In the genomic region with DNA sequence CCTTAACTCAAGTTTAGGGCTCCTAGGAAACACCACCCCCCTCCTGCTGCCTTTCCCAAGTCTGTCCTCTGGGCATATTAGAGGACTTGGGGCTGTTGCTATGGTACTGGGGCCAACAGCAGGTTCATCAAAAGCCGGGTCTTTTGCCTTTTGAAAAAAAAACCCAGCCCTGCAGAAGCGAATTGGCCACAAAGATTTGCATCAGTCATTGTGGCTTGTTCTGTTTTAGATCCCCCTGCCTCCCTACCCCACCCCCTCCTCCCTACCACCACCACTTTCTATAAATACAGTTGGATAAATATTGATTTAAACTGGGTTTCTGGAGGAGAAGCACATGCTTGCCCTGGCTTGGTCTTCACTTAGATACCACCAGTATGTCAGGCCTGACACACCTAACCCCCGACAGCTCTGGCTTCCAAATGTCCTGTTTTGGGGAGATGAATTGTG, we compare ENCODE assay signal across 1 cellular context.
TF ChIP-seq lines count a peak whose summit lies in the region.

No MANE protein-coding gene starts in this region.

TF ChIP-seq in GM12878, 131 proteins besides CTCF, POLR2A, EP300 and RAD21 (continued from another document):
- TF ChIP-seq, protein P1, sequence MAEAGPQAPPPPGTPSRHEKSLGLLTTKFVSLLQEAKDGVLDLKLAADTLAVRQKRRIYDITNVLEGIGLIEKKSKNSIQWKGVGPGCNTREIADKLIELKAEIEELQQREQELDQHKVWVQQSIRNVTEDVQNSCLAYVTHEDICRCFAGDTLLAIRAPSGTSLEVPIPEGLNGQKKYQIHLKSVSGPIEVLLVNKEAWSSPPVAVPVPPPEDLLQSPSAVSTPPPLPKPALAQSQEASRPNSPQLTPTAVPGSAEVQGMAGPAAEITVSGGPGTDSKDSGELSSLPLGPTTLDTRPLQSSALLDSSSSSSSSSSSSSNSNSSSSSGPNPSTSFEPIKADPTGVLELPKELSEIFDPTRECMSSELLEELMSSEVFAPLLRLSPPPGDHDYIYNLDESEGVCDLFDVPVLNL (IDR thresholded peaks at IDR 0.05; ENCODE audit: low read depth, low read length) = no peak
- TF ChIP-seq MEF2A (IDR thresholded peaks at IDR 0.05; ENCODE audit: insufficient read depth, low read depth, low read length) (0 out of 2 replicates have a peak, but pooled peaks have one; percentile 41), ZNF274 (IDR thresholded peaks at IDR 0.05; ENCODE audit: insufficient read depth, insufficient read length) (no peak), NFIC (IDR thresholded peaks at IDR 0.05; ENCODE audit: low read depth, low read length) (no peak; the same call in 1 of the 2 replicates), RUNX3 (IDR thresholded peaks at IDR 0.05; ENCODE audit: low read length) (peak; percentile 89), POU2F2 (IDR thresholded peaks at IDR 0.05; ENCODE audit: borderline replicate concordance, low read depth, low read length) (peak; percentile 52; the same call in 1 of the 3 replicates), MXI1 (IDR thresholded peaks at IDR 0.05; ENCODE audit: low read depth, low read length) (peak; percentile 15; the same call in 1 of the 2 replicates), ZNF384 (IDR thresholded peaks at IDR 0.05; ENCODE audit: borderline replicate concordance, low read depth, low read length) (peak; percentile 75), CBFB (IDR thresholded peaks at IDR 0.05; ENCODE audit: low read depth) (0 out of 2 replicates have a peak, but pooled peaks have one; percentile 39), MYC (IDR thresholded peaks at IDR 0.05; ENCODE audit: insufficient read depth, insufficient read length, insufficient replicate concordance, low read length, severe bottlenecking) (no peak), IKZF2 (IDR thresholded peaks at IDR 0.05) (0 out of 4 replicates have a peak, but pooled peaks of 1 of the 2 experiments have one; percentile 26)
- TF ChIP-seq, protein P2, sequence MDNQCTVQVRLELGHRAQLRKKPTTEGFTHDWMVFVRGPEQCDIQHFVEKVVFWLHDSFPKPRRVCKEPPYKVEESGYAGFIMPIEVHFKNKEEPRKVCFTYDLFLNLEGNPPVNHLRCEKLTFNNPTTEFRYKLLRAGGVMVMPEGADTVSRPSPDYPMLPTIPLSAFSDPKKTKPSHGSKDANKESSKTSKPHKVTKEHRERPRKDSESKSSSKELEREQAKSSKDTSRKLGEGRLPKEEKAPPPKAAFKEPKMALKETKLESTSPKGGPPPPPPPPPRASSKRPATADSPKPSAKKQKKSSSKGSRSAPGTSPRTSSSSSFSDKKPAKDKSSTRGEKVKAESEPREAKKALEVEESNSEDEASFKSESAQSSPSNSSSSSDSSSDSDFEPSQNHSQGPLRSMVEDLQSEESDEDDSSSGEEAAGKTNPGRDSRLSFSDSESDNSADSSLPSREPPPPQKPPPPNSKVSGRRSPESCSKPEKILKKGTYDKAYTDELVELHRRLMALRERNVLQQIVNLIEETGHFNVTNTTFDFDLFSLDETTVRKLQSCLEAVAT (IDR thresholded peaks at IDR 0.05) = peak; percentile 30; the same call in 1 of the 2 replicates
- TF ChIP-seq, protein P3, sequence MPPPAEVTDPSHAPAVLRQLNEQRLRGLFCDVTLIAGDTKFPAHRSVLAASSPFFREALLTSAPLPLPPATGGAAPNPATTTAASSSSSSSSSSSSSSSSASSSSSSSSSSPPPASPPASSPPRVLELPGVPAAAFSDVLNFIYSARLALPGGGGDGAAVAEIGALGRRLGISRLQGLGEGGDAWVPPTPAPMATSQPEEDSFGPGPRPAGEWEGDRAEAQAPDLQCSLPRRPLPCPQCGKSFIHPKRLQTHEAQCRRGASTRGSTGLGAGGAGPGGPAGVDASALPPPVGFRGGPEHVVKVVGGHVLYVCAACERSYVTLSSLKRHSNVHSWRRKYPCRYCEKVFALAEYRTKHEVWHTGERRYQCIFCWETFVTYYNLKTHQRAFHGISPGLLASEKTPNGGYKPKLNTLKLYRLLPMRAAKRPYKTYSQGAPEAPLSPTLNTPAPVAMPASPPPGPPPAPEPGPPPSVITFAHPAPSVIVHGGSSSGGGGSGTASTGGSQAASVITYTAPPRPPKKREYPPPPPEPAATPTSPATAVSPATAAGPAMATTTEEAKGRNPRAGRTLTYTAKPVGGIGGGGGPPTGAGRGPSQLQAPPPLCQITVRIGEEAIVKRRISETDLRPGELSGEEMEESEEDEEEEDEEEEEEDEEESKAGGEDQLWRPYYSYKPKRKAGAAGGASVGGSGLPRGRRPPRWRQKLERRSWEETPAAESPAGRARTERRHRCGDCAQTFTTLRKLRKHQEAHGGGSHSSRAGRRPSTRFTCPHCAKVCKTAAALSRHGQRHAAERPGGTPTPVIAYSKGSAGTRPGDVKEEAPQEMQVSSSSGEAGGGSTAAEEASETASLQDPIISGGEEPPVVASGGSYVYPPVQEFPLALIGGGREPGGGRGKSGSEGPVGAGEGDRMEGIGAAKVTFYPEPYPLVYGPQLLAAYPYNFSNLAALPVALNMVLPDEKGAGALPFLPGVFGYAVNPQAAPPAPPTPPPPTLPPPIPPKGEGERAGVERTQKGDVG (CRISPR knock-in tag; IDR thresholded peaks at IDR 0.05) = no peak
- TF ChIP-seq, protein P4, sequence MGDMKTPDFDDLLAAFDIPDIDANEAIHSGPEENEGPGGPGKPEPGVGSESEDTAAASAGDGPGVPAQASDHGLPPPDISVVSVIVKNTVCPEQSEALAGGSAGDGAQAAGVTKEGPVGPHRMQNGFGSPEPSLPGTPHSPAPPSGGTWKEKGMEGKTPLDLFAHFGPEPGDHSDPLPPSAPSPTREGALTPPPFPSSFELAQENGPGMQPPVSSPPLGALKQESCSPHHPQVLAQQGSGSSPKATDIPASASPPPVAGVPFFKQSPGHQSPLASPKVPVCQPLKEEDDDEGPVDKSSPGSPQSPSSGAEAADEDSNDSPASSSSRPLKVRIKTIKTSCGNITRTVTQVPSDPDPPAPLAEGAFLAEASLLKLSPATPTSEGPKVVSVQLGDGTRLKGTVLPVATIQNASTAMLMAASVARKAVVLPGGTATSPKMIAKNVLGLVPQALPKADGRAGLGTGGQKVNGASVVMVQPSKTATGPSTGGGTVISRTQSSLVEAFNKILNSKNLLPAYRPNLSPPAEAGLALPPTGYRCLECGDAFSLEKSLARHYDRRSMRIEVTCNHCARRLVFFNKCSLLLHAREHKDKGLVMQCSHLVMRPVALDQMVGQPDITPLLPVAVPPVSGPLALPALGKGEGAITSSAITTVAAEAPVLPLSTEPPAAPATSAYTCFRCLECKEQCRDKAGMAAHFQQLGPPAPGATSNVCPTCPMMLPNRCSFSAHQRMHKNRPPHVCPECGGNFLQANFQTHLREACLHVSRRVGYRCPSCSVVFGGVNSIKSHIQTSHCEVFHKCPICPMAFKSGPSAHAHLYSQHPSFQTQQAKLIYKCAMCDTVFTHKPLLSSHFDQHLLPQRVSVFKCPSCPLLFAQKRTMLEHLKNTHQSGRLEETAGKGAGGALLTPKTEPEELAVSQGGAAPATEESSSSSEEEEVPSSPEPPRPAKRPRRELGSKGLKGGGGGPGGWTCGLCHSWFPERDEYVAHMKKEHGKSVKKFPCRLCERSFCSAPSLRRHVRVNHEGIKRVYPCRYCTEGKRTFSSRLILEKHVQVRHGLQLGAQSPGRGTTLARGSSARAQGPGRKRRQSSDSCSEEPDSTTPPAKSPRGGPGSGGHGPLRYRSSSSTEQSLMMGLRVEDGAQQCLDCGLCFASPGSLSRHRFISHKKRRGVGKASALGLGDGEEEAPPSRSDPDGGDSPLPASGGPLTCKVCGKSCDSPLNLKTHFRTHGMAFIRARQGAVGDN (IDR thresholded peaks at IDR 0.05) = no peak
